Comparison of ENCODE assay signal across 9 cellular contexts in the genomic region with DNA sequence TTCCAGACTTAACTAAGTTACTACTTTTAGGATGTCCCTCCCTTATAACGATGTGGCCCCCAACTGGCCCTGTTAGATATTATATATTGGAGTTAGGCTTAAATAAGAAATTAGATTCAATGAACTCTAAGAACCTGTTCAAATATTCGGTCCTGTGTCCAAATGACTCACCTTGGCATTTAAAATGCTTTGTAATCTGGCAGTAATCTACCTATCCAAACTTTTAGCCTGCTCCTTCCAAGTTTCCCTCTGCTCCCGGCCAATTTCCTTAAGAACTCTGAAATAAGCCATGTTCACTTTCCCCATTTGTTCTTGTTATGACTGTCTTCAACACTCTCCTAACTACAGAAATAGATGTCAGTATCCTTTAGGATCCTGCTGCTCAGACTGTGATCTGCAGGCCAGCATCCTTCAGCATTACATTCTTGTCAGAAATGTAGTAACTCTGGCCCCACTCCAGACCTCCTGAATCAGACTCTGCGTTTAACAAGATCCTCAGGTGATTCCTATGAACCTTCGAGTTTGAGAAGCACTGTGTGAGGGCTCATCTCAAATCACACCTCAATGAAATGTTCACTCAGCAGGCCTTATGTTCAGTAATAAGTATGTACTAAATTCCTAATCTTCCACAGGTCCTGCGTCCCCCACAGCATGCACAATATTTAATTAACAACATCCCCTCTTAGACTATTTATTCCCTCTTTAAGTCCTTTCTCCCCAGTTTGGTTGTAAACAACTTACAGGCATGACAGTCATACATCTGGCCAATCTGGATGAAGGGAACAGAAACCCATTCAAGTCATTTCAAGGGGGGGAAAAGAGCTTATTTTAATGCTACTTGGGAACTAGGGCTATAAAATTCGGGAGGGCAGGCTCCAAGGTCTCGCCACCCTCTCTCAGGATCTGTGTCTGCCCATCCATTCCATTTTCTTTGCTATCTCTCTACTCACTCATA. TPM values are rescaled to one million over a fixed set of nuclear protein-coding genes. Genes with fewer than 3 reads are reported as not detected.
DNase-seq lines count a peak whose midpoint lies in the region; FAIRE-seq and TF ChIP-seq lines count a peak whose summit lies in the region.
"Had no signal": no experiment of that assay in that cellular context is flagged by ENCODE, and none has a peak within 500 bp of the region (broad histone marks: within the 10 kb centered on the region; RNA-seq: fewer than 3 reads in every experiment).

No MANE protein-coding gene starts in this region.

- no peaks in the 10 kb centered on the region for H3K36me3 ChIP-seq in mucosa of rectum (ENCODE audit: control insufficient read depth in 2 of 2, insufficient read depth in 2 of 2, low read length in 2 of 2)

- H3K27ac ChIP-seq in 22Rv1 (peak overlapping the region; percentile 18; the same call in 1 of the 2 replicates), angular gyrus (ENCODE audit: low read depth, low read length) (peak overlapping the region; percentile 85), mucosa of rectum (ENCODE audit: low read depth in 2 of 2, low read length in 2 of 2) (peak overlapping the region; percentile 38 to 78)

- no peaks in the 10 kb centered on the region for H3K9me3 ChIP-seq in mucosa of rectum (ENCODE audit: control insufficient read depth in 2 of 2, low read length in 2 of 2)

- no peak overlapping the region for H3K9ac ChIP-seq in mucosa of rectum (ENCODE audit: low read depth in 1 of 2, low read length in 2 of 2)

- no peak for TF ChIP-seq CTCF in 22Rv1 (IDR thresholded peaks at IDR 0.05)

- peaks cover 21 to 30% of the 10 kb centered on the region in 2 donors for H3K4me1 ChIP-seq in mucosa of rectum (ENCODE audit: control insufficient read depth in 2 of 2, insufficient read depth in 2 of 2, low read length in 2 of 2)

- DNase-seq in GM12891 (ENCODE audit: insufficient read length, low spot score) (no peak), HUDEP-2 (lab: John Stamatoyannopoulos, UW; ENCODE audit: unreplicated experiment in 76 of 76) (no peak), NCI-H748 (lab: John Stamatoyannopoulos, UW; ENCODE audit: unreplicated experiment) (no peak), NCI-H1417 (lab: John Stamatoyannopoulos, UW) (no peak)
- DNase-seq in stimulated activated CD4-positive, alpha-beta T cell treated with anti-CD3 and anti-CD28 coated beads, Interleukin-2, amount 100 ng/mL, for 48 hours, result no peak

- FAIRE-seq in GM12891 (lab: Jason Lieb, UNC), result peak; percentile 35
- FAIRE-seq: HTR-8/SVneo had no signal

- H3K27me3 ChIP-seq in mucosa of rectum (ENCODE audit: control insufficient read depth in 2 of 2, insufficient read depth in 2 of 2, low read length in 2 of 2), result no peaks in the 10 kb centered on the region

- TF ChIP-seq POLR2A in GM12891 (IDR thresholded peaks at IDR 0.05; ENCODE audit: low read depth, low read length), result no peak

- H3K4me3 ChIP-seq in mucosa of rectum (ENCODE audit: low read length in 2 of 2), result no peak overlapping the region

TF ChIP-seq in GM12891, 5 proteins besides CTCF, POLR2A, EP300 and RAD21:
- TF ChIP-seq PAX5 (IDR thresholded peaks at IDR 0.05; ENCODE audit: insufficient read depth, low read length, severe bottlenecking) (no peak), SPI1 (IDR thresholded peaks at IDR 0.05; ENCODE audit: low read depth, low read length) (no peak), POU2F2 (IDR thresholded peaks at IDR 0.05; ENCODE audit: low read depth, low read length) (no peak), TAF1 (IDR thresholded peaks at IDR 0.05; ENCODE audit: low read depth, low read length) (no peak), POLR2AphosphoS5 (IDR thresholded peaks at IDR 0.05; ENCODE audit: low read depth, low read length) (no peak)
TF ChIP-seq in GM12891: peak in this region for 0.

RNA-seq across cellular contexts. Expression of gene ATP8A1, which starts 3.0 kb away (rescaled TPM):
- 13.4 TPM for polyA plus RNA-seq in GM12891 (2012; ENCODE audit: low read depth, missing spikeins)

Comparison
In these comparisons a context has a peak if more than half of its experiments do, and no peak if none do; other contexts are left out.
1. H3K27ac ChIP-seq: peak in every context shown above with its lines; median percentile 85 in angular gyrus; 58 in mucosa of rectum; 18 in 22Rv1.